13 cellular contexts compared by ENCODE assay signal in the genomic region with DNA sequence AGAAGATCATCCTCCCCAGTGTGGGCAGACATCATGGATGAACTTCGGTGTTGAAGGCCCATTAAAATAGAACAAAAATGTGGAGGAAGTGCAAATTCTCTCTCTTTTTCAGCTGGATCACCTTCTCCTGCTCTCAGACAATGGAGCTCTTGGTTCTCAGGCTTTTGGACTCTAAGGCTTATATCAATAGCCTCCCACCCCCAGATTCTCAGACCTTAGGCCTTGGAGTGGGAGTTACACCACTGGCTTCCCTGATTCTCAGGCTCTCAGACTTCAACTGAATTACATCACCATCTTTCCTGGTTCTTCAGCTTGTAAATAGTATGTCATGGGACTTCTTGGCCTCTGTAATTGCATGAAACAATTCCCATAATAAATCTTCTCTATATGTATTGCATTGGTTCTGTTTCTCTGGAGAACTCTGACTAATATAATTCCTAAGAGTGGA. TPM values are rescaled to one million over a fixed set of nuclear protein-coding genes. Genes with fewer than 3 reads are reported as not detected.
DNase-seq lines count a peak whose midpoint lies in the region; ATAC-seq and TF ChIP-seq lines count a peak whose summit lies in the region.
"Had no signal": no experiment of that assay in that cellular context is flagged by ENCODE, and none has a peak within 500 bp of the region (broad histone marks: within the 10 kb centered on the region; RNA-seq: fewer than 3 reads in every experiment).

No MANE protein-coding gene starts in this region.

- no peak for ATAC-seq in HG02870 (IDR thresholded peaks at IDR 0.05; ENCODE audit: unreplicated experiment)
- ATAC-seq: effector memory CD8-positive, alpha-beta T cell had no signal

- DNase-seq in ELR (ENCODE audit: low read depth): peak; percentile 32
- DNase-seq in SK-MEL-5 (ENCODE audit: low read depth, low spot score): peak; percentile 79
- peak; percentile 70 for DNase-seq in fibroblast of the aortic adventitia (ENCODE audit: low read depth)
- DNase-seq in skeletal muscle cell (ENCODE audit: low read depth): peak; percentile 91
- no peak for DNase-seq in stimulated activated CD4-positive, alpha-beta T cell treated with anti-CD3 and anti-CD28 coated beads, Interleukin-4, amount 100 ng/mL, for 4 hours
- no peak for DNase-seq in MV-4-11 (lab: John Stamatoyannopoulos, UW)
- DNase-seq in DMS114 treated with DMSO at 0.1 percent for 48 hours (lab: John Stamatoyannopoulos, UW; ENCODE audit: unreplicated experiment): no peak
- DNase-seq: effector memory CD8-positive, alpha-beta T cell; immature natural killer cell; KG1; retina had no signal

- no peak overlapping the region for H3K4me3 ChIP-seq in fibroblast of the aortic adventitia (ENCODE audit: low read depth, low read length)
- no peak overlapping the region for H3K4me3 ChIP-seq in skeletal muscle cell (ENCODE audit: low read depth, low read length)
- H3K4me3 ChIP-seq: BLaER1 had no signal

- TF ChIP-seq CTCF in fibroblast of the aortic adventitia (IDR thresholded peaks at IDR 0.05; ENCODE audit: insufficient read depth, low read length): no peak

- in situ Hi-C loops in SK-MEL-5 (cut with HindIII; ENCODE audit: low pct_unique_long_range_greater_than_20kb, low sequenced_read_pairs): loop anchor here (25.0 kb wide), 1 partner anchor 118 kb away; no protein-coding TSS in a partner anchor

RNA-seq across cellular contexts. Expression of gene NSFL1C, which starts 36.6 kb away (rescaled TPM):
- total RNA-seq in SK-MEL-5 (2014; rRNA removed; shearing (Covaris generic)): 31.1 and 33.3 TPM in 2 replicates
- 54.6 and 78.6 TPM in 2 replicates for polyA plus RNA-seq in SK-MEL-5 (2015; cell fraction: cytosol; rRNA removed)
- 113 and 129 TPM in 2 replicates for polyA plus RNA-seq in SK-MEL-5 (2015; cell fraction: nucleus; rRNA removed)
- total RNA-seq in fibroblast of the aortic adventitia (ENCODE audit: low replicate concordance): 24.1 and 26.9 TPM in 2 replicates

RNA-seq across cellular contexts. Expression of gene FKBP1A, which starts 37.2 kb away (rescaled TPM):
- total RNA-seq in SK-MEL-5 (2014; rRNA removed; shearing (Covaris generic)): 219 and 227 TPM in 2 replicates
- polyA plus RNA-seq in SK-MEL-5 (2015; cell fraction: cytosol; rRNA removed): 1,255 and 1,259 TPM in 2 replicates
- 193 and 209 TPM in 2 replicates for polyA plus RNA-seq in SK-MEL-5 (2015; cell fraction: nucleus; rRNA removed)
- 39.3 and 200 TPM in 2 replicates for total RNA-seq in fibroblast of the aortic adventitia (ENCODE audit: low replicate concordance)

Comparison
In these comparisons a context has a peak if more than half of its experiments do, and no peak if none do; other contexts are left out.
1. DNase-seq: peak in ELR (single experiment), SK-MEL-5 (single experiment), fibroblast of the aortic adventitia (single experiment) and skeletal muscle cell (single experiment); none in stimulated activated CD4-positive, alpha-beta T cell treated with anti-CD3 and anti-CD28 coated beads, Interleukin-4, amount 100 ng/mL, for 4 hours (0 of 2), MV-4-11 (single experiment) and DMS114 treated with DMSO at 0.1 percent for 48 hours (single experiment).